8 cellular contexts compared by ENCODE assay signal in genomic region chr22:17628304-17629166, GRCh38. TPM values are rescaled to one million over a fixed set of nuclear protein-coding genes. Genes with fewer than 3 reads are reported as not detected.
DNase-seq lines count a peak whose midpoint lies in the region; ATAC-seq and TF ChIP-seq lines count a peak whose summit lies in the region.

TSS of gene ATP6V1E1 (minus strand) at chr22:17628749. CDS start at chr22:17628635, 114 bp downstream.

- H3K27ac ChIP-seq in ovary (peak within 1 kb of the TSS; percentile 25 to 77), thyroid gland (peak within 1 kb of the TSS; percentile 80 to 95 (median 86))

- TF ChIP-seq EP300 in ovary (IDR thresholded peaks at IDR 0.05), result no peak

- peak within 1 kb of the TSS; percentile 87 for H3K4me3 ChIP-seq in GM12864 (ENCODE audit: low read depth, low read length)
- peak within 1 kb of the TSS; percentile 95 for H3K4me3 ChIP-seq in ovary
- peak within 1 kb of the TSS; percentile 94 to 98 (median 97) for H3K4me3 ChIP-seq in thyroid gland (replicated peaks in 1 of 3)

- TF ChIP-seq POLR2A in ovary (IDR thresholded peaks at IDR 0.05) (peak; percentile 65), thyroid gland (IDR thresholded peaks at IDR 0.05) (peak; percentile 16 to 80)

- no peaks in the 10 kb centered on the region for H3K27me3 ChIP-seq in ovary
- no peaks in the 10 kb centered on the region for H3K27me3 ChIP-seq in thyroid gland

- H3K9me3 ChIP-seq in ovary (no peaks in the 10 kb centered on the region), thyroid gland (no peaks in the 10 kb centered on the region)

- peak; percentile 99 for ATAC-seq in HG02759 (IDR thresholded peaks at IDR 0.05; ENCODE audit: unreplicated experiment)
- peak; percentile 100 for ATAC-seq in Right ventricle myocardium inferior

- intact Hi-C loops in Right ventricle myocardium inferior (cut with DNase I), result no loop called here
- intact Hi-C loops in ovary (cut with DNase I), result no loop called here
- intact Hi-C loops in thyroid gland (cut with DNase I), result no loop called here

- H3K4me1 ChIP-seq in ovary (ENCODE audit: insufficient read depth), result peaks cover 8% of the 10 kb centered on the region
- H3K4me1 ChIP-seq in thyroid gland, result peaks cover 17 to 19% of the 10 kb centered on the region in 2 donors

- TF ChIP-seq CTCF in GM12864 (IDR thresholded peaks at IDR 0.05; ENCODE audit: low read depth, low read length, missing control alignments) (no peak), ovary (IDR thresholded peaks at IDR 0.05) (peak in 1 of 3 donors; percentile 13), thyroid gland (IDR thresholded peaks at IDR 0.05) (no peak)

- DNase-seq in GM12864 (ENCODE audit: low read depth) (peak; percentile 88), NCI-H1417 (lab: John Stamatoyannopoulos, UW) (peak; percentile 88 to 94 (median 91)), SW 1271 (lab: John Stamatoyannopoulos, UW) (peak; percentile 45 to 69), Right ventricle myocardium inferior (ENCODE audit: missing footprints) (peak; percentile 97), ovary (peak; percentile 94 to 97 (median 96)), thyroid gland (peak; percentile 96 to 97)
- DNase-seq in activated naive CD8-positive, alpha-beta T cell treated with anti-CD3 and anti-CD28 coated beads, Interleukin-2, amount 50 U/mL, for 16 hours (ENCODE audit: low read depth, low spot score), result peak; percentile 86

- H3K36me3 ChIP-seq in ovary, result no peaks in the 10 kb centered on the region
- no peaks in the 10 kb centered on the region for H3K36me3 ChIP-seq in thyroid gland

- 0 to 2% (median 0%) methylated on average over 47 to 49 of the region's 49 CpGs for WGBS in ovary, 3 donors
- WGBS in thyroid gland, 2 donors, result 0 to 1% methylated on average over 37 to 44 of the region's 49 CpGs

RNA-seq across cellular contexts. Expression of gene ATP6V1E1, which starts in this region (rescaled TPM):
- total RNA-seq in Right ventricle myocardium inferior (200 TPM), ovary (10 to 100 TPM; 69.0 to 95.4 (median 80.8) TPM), thyroid gland (100 to 1,000 TPM in 3 of 4 donors, 10 to 100 TPM in 1; 88.6 to 132 (median 119) TPM)
- polyA plus RNA-seq in ovary, result 100 to 1,000 TPM; 102 to 201 TPM

Comparison
In these comparisons a context has a peak if more than half of its experiments do, and no peak if none do; other contexts are left out.
1. Peak in every context shown above with its lines: DNase-seq, ATAC-seq, H3K4me3 ChIP-seq and H3K27ac ChIP-seq.